ENCODE assay signal across 8 cellular contexts in genomic region chr22:39532215-39533071, GRCh38. TPM values are rescaled to one million over a fixed set of nuclear protein-coding genes. Genes with fewer than 3 reads are reported as not detected.
A peak's percentile ranks its signal among the peaks of the same experiment; 100 is the strongest.
DNase-seq lines count a peak whose midpoint lies in the region; ATAC-seq, FAIRE-seq and TF ChIP-seq lines count a peak whose summit lies in the region.

Gene RPS19BP1, minus strand, starts transcription at chr22:39532748. Its CDS starts 10 bp downstream, at chr22:39532738.

- peak; percentile 98 for DNase-seq in ACHN
- DNase-seq in NCI-H2227 treated with DMSO at 0.1 percent for 48 hours (lab: John Stamatoyannopoulos, UW) = peak; percentile 97
- peak; percentile 99 for DNase-seq in bronchial epithelial cell (ENCODE audit: low read depth)

- H3K9me3 ChIP-seq in iPS-20b (ENCODE audit: insufficient read depth, low read depth, low read length) = no peaks in the 10 kb centered on the region

- H3K36me3 ChIP-seq in bronchial epithelial cell (ENCODE audit: control insufficient read depth, insufficient read depth, low read length) = peaks cover 11% of the 10 kb centered on the region
- peaks cover 38% of the 10 kb centered on the region for H3K36me3 ChIP-seq in iPS-20b (ENCODE audit: insufficient read depth, low read depth, low read length)

- H3K27ac ChIP-seq in iPS-20b (ENCODE audit: low read length) (peak within 1 kb of the TSS; percentile 55), skin epidermis (peak within 1 kb of the TSS; percentile 54 to 98 (median 95))

- TF ChIP-seq CTCF in WI38 (IDR thresholded peaks at IDR 0.05; ENCODE audit: low read depth, low read length) = no peak
- TF ChIP-seq CTCF in bronchial epithelial cell (IDR thresholded peaks at IDR 0.05; ENCODE audit: insufficient read depth, low read length, severe bottlenecking) = no peak

- H3K4me3 ChIP-seq in WI38 (ENCODE audit: low read depth, low read length) (peak within 1 kb of the TSS; percentile 98), bronchial epithelial cell (ENCODE audit: low read depth, low read length) (peak within 1 kb of the TSS; percentile 88), iPS-20b (ENCODE audit: low read length) (peak within 1 kb of the TSS; percentile 99), skin epidermis (peak within 1 kb of the TSS; percentile 55 to 92 (median 79))

- in situ Hi-C loops in ACHN (cut with HindIII; ENCODE audit: low pct_ligation_motif_present, low pct_unique_long_range_greater_than_20kb, low sequenced_read_pairs) = no loop called here

- FAIRE-seq in bronchial epithelial cell (lab: Jason Lieb, UNC) = peak; percentile 98

- peak within 1 kb of the TSS; percentile 97; the same call in 1 of the 2 replicates for H3K9ac ChIP-seq in iPS-20b (ENCODE audit: low read depth, low read length)

- ATAC-seq in GM18873 (IDR thresholded peaks at IDR 0.05; ENCODE audit: low FRiP score, unreplicated experiment) (peak; percentile 81), HG03139 (IDR thresholded peaks at IDR 0.05; ENCODE audit: unreplicated experiment) (peak; percentile 72)

- H3K4me1 ChIP-seq in iPS-20b (ENCODE audit: insufficient read depth, low read length) = peaks cover 28% of the 10 kb centered on the region

- H3K27me3 ChIP-seq in bronchial epithelial cell (ENCODE audit: control insufficient read depth, insufficient read depth, low read length) (no peaks in the 10 kb centered on the region), iPS-20b (ENCODE audit: insufficient read depth, low read length) (no peaks in the 10 kb centered on the region)

RNA-seq across cellular contexts. Expression of gene RPS19BP1, which starts in this region (rescaled TPM):
- 55.2 and 72.1 TPM in 2 replicates for total RNA-seq in bronchial epithelial cell

Comparison
In these comparisons a context has a peak if more than half of its experiments do, and no peak if none do; other contexts are left out.
1. Peak in every context shown above with its lines: DNase-seq, ATAC-seq, H3K4me3 ChIP-seq and H3K27ac ChIP-seq.